Comparison of ENCODE assay signal across 8 cellular contexts in genomic region chr13:110371550-110372465, GRCh38.
DNase-seq lines count a peak whose midpoint lies in the region; ATAC-seq lines count a peak whose summit lies in the region.

No MANE protein-coding gene starts in this region.

- H3K36me3 ChIP-seq in ectodermal cell (ENCODE audit: control insufficient read depth, insufficient read depth, low read length), result no peaks in the 10 kb centered on the region

- ATAC-seq in GM18907 (IDR thresholded peaks at IDR 0.05; ENCODE audit: unreplicated experiment), result peak; percentile 92
- peak; percentile 56 for ATAC-seq in HG03025 (IDR thresholded peaks at IDR 0.05; ENCODE audit: low FRiP score, unreplicated experiment)

- no peak overlapping the region for H3K4me3 ChIP-seq in ectodermal cell (ENCODE audit: insufficient read depth, low read depth, low read length)

- whole genome bisulfite sequencing in ectodermal cell, 2 experiments, result 71 to 77% methylated on average over 20 of the region's 20 CpGs

- no peaks in the 10 kb centered on the region for H3K9me3 Mint-ChIP-seq in activated naive CD4-positive, alpha-beta T cell treated with anti-CD3 and anti-CD28 coated beads, Interleukin-2, amount 10 ng/mL, durations not matched to agents 7 days and 5 days

- CTCF ChIA-PET in activated naive CD4-positive, alpha-beta T cell treated with anti-CD3 and anti-CD28 coated beads, Interleukin-2, amount 10 ng/mL, durations not matched to agents 7 days and 5 days (lab: Charles Lee), result interaction anchor here (0.7 kb wide), 1 partner anchor 84 kb away, joined by 3 read pairs; no protein-coding TSS in a partner anchor

- no peaks in the 10 kb centered on the region for H3K4me1 Mint-ChIP-seq in activated naive CD4-positive, alpha-beta T cell treated with anti-CD3 and anti-CD28 coated beads, Interleukin-2, amount 10 ng/mL, durations not matched to agents 7 days and 5 days

- peak; percentile 100 for DNase-seq in renal cortical epithelial cell (ENCODE audit: low read depth)
- DNase-seq in SIG-M5 (lab: John Stamatoyannopoulos, UW), result no peak
- DNase-seq in activated CD4-positive, alpha-beta T cell treated with anti-CD3 and anti-CD28 coated beads, Interleukin-2, amount 50 U/mL, for 4 hours, result no peak
- DNase-seq in activated naive CD4-positive, alpha-beta T cell treated with anti-CD3 and anti-CD28 coated beads, Interleukin-2, amount 10 ng/mL, durations not matched to agents 7 days and 5 days, result no peak
- DNase-seq in substantia nigra (lab: John Stamatoyannopoulos, UW), result no peak

- no peak overlapping the region for H3K4me3 Mint-ChIP-seq in activated naive CD4-positive, alpha-beta T cell treated with anti-CD3 and anti-CD28 coated beads, Interleukin-2, amount 10 ng/mL, durations not matched to agents 7 days and 5 days

- H3K27me3 ChIP-seq in ectodermal cell (ENCODE audit: control insufficient read depth, insufficient read depth, low read length, poor library complexity, severe bottlenecking), result no peaks in the 10 kb centered on the region

- H3K27me3 Mint-ChIP-seq in activated naive CD4-positive, alpha-beta T cell treated with anti-CD3 and anti-CD28 coated beads, Interleukin-2, amount 10 ng/mL, durations not matched to agents 7 days and 5 days, result peaks cover 14% of the 10 kb centered on the region

- H3K27ac ChIP-seq in ectodermal cell (ENCODE audit: insufficient read depth, low read depth, low read length, poor library complexity, severe bottlenecking), result peak overlapping the region; percentile 47
- H3K27ac ChIP-seq in substantia nigra (ENCODE audit: low read depth, low read length, poor library complexity, severe bottlenecking), result no peak overlapping the region

- H3K36me3 Mint-ChIP-seq in activated naive CD4-positive, alpha-beta T cell treated with anti-CD3 and anti-CD28 coated beads, Interleukin-2, amount 10 ng/mL, durations not matched to agents 7 days and 5 days, result no peaks in the 10 kb centered on the region

- H3K27ac Mint-ChIP-seq in activated naive CD4-positive, alpha-beta T cell treated with anti-CD3 and anti-CD28 coated beads, Interleukin-2, amount 10 ng/mL, durations not matched to agents 7 days and 5 days, result no peak overlapping the region

- no peaks in the 10 kb centered on the region for H3K9me3 ChIP-seq in ectodermal cell (ENCODE audit: control insufficient read depth, low read length)

- H3K4me1 ChIP-seq in ectodermal cell (ENCODE audit: control insufficient read depth, insufficient read depth, low read length), result peaks cover 9% of the 10 kb centered on the region
